In the genomic region with DNA sequence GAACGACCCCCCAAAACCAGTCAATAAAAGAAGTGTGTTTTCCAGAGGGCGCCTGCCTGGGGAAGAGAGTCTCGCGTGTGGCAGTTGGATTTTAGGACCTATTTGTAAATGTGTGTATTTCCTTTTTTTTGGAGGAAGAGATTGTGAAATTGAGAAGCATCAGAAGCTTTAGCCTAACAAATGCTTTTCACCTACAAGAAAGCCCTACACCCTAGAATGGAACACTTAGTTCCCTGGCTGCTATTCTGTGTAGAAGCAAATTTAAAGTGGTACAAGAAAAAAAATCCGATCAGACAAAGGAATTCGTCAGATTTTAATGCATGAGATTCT, we compare ENCODE assay signal across 8 cellular contexts. TPM values are rescaled to one million over a fixed set of nuclear protein-coding genes. Genes with fewer than 3 reads are reported as not detected.
DNase-seq lines count a peak whose midpoint lies in the region; ATAC-seq, FAIRE-seq and TF ChIP-seq lines count a peak whose summit lies in the region.

No MANE protein-coding gene starts in this region.

- H3K9me3 Mint-ChIP-seq in MCF 10A (ENCODE audit: unreplicated experiment) = no peaks in the 10 kb centered on the region

- H3K4me1 Mint-ChIP-seq in MCF 10A (ENCODE audit: insufficient read depth, unreplicated experiment) = peaks cover 28% of the 10 kb centered on the region

- H3K27ac ChIP-seq in C4-2B = peak overlapping the region; percentile 84

- intact Hi-C loops in MCF 10A (cut with micrococcal nuclease) = loop anchor here (1.0 to 2.0 kb wide), 2 partner anchors 70 to 101 kb away; no protein-coding TSS in a partner anchor

- DNase-seq in Jurkat, Clone E6-1 (ENCODE audit: low read depth, low spot score) = no peak
- DNase-seq in MCF 10A (ENCODE audit: unreplicated experiment) (no peak), midbrain (lab: John Stamatoyannopoulos, UW) (peak; percentile 32), retina (no peak), urothelium cell line (ENCODE audit: low spot score) (no peak)

- H3K4me3 Mint-ChIP-seq in MCF 10A (ENCODE audit: unreplicated experiment) = peak overlapping the region; percentile 85

- no peak for ATAC-seq in HG02973 (IDR thresholded peaks at IDR 0.05; ENCODE audit: unreplicated experiment)
- ATAC-seq in activated CD4-positive, CD25-positive, alpha-beta regulatory T cell treated with anti-CD3 and anti-CD28 coated beads, Interleukin-2, amount 50 U/mL, for 24 hours = no peak

- TF ChIP-seq CTCF in C4-2B (conservative IDR thresholded peaks at IDR 0.05) = no peak
- TF ChIP-seq CTCF in MCF 10A (IDR thresholded peaks at IDR 0.05; ENCODE audit: unreplicated experiment) = no peak

- no peak for FAIRE-seq in urothelium cell line (lab: Jason Lieb, UNC)

- H3K27me3 Mint-ChIP-seq in MCF 10A (ENCODE audit: insufficient read depth, unreplicated experiment) = no peaks in the 10 kb centered on the region

- H3K27ac Mint-ChIP-seq in MCF 10A (ENCODE audit: low read depth, unreplicated experiment) = peak overlapping the region; percentile 36

- POLR2A ChIA-PET in MCF 10A (lab: Yijun Ruan, JAX) = interaction anchor here (0.6 to 4.2 kb wide), 22 partner anchors 10 to 147 kb away, joined by 3 to 88 read pairs (median 5); partner anchors contain the start of gene ANKRD9

- H3K4me3 ChIP-seq in Jurkat, Clone E6-1 (ENCODE audit: low read length) = peak overlapping the region; percentile 61

- CTCF ChIA-PET in MCF 10A (lab: Yijun Ruan, JAX) = interaction anchor here (0.6 to 3.7 kb wide), 28 partner anchors 9 to 1095 kb away, joined by 3 to 61 read pairs (median 4); no protein-coding TSS in a partner anchor

- no TSS peak for BruUV-seq in MCF 10A (replicated peaks; lab: Mats Ljungman, UMichigan)

- H3K36me3 Mint-ChIP-seq in MCF 10A (ENCODE audit: insufficient read depth, unreplicated experiment) = peaks cover 34% of the 10 kb centered on the region

RNA-seq across cellular contexts. Expression of gene RCOR1, which starts 1.4 kb away (rescaled TPM):
- polyA plus RNA-seq in Jurkat, Clone E6-1 (2012; ENCODE audit: insufficient read depth, insufficient read length) = 26.2 TPM
- 45.6 and 55.9 TPM in 2 replicates for total RNA-seq in MCF 10A (2022)
